1 cellular context compared by ENCODE assay signal in the genomic region with DNA sequence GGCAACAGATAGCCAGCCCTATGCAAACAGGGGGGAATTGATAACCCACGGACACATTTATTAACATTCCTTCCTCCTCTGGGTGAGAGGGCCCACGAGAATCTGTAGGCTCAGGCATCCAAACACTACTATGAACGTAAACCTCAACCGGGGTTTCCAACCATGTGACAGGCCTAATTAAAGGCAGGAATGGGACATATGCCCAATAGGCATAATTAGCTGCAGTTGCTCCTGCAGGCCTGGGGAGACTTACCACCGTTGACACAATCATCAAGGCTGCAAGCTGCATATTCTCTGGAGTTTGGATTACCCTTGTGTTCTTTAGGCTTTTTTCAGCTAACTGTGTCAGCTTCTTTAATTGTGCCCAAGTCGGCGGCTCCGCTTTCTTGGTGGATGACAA.
TF ChIP-seq lines count a peak whose summit lies in the region.

No MANE protein-coding gene starts in this region.

TF ChIP-seq in GM23338, 12 proteins besides CTCF, POLR2A, EP300 and RAD21:
- TF ChIP-seq, protein P1, sequence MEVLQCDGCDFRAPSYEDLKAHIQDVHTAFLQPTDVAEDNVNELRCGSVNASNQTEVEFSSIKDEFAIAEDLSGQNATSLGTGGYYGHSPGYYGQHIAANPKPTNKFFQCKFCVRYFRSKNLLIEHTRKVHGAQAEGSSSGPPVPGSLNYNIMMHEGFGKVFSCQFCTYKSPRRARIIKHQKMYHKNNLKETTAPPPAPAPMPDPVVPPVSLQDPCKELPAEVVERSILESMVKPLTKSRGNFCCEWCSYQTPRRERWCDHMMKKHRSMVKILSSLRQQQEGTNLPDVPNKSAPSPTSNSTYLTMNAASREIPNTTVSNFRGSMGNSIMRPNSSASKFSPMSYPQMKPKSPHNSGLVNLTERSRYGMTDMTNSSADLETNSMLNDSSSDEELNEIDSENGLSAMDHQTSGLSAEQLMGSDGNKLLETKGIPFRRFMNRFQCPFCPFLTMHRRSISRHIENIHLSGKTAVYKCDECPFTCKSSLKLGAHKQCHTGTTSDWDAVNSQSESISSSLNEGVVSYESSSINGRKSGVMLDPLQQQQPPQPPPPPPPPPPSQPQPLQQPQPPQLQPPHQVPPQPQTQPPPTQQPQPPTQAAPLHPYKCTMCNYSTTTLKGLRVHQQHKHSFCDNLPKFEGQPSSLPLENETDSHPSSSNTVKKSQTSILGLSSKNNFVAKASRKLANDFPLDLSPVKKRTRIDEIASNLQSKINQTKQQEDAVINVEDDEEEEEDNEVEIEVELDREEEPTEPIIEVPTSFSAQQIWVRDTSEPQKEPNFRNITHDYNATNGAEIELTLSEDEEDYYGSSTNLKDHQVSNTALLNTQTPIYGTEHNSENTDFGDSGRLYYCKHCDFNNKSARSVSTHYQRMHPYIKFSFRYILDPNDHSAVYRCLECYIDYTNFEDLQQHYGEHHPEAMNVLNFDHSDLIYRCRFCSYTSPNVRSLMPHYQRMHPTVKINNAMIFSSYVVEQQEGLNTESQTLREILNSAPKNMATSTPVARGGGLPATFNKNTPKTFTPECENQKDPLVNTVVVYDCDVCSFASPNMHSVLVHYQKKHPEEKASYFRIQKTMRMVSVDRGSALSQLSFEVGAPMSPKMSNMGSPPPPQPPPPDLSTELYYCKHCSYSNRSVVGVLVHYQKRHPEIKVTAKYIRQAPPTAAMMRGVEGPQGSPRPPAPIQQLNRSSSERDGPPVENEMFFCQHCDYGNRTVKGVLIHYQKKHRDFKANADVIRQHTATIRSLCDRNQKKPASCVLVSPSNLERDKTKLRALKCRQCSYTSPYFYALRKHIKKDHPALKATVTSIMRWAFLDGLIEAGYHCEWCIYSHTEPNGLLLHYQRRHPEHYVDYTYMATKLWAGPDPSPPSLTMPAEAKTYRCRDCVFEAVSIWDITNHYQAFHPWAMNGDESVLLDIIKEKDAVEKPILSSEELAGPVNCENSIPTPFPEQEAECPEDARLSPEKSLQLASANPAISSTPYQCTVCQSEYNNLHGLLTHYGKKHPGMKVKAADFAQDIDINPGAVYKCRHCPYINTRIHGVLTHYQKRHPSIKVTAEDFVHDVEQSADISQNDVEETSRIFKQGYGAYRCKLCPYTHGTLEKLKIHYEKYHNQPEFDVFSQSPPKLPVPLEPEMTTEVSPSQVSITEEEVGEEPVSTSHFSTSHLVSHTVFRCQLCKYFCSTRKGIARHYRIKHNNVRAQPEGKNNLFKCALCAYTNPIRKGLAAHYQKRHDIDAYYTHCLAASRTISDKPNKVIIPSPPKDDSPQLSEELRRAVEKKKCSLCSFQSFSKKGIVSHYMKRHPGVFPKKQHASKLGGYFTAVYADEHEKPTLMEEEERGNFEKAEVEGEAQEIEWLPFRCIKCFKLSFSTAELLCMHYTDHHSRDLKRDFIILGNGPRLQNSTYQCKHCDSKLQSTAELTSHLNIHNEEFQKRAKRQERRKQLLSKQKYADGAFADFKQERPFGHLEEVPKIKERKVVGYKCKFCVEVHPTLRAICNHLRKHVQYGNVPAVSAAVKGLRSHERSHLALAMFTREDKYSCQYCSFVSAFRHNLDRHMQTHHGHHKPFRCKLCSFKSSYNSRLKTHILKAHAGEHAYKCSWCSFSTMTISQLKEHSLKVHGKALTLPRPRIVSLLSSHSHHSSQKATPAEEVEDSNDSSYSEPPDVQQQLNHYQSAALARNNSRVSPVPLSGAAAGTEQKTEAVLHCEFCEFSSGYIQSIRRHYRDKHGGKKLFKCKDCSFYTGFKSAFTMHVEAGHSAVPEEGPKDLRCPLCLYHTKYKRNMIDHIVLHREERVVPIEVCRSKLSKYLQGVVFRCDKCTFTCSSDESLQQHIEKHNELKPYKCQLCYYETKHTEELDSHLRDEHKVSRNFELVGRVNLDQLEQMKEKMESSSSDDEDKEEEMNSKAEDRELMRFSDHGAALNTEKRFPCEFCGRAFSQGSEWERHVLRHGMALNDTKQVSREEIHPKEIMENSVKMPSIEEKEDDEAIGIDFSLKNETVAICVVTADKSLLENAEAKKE (CRISPR knock-in tag; IDR thresholded peaks at IDR 0.05): no peak
- TF ChIP-seq JUNB (IDR thresholded peaks at IDR 0.05; ENCODE audit: unreplicated experiment) (no peak), POLR2AphosphoS5 (IDR thresholded peaks at IDR 0.05; ENCODE audit: low read depth) (no peak), STAT1 (IDR thresholded peaks at IDR 0.05; ENCODE audit: unreplicated experiment) (no peak), NANOG (IDR thresholded peaks at IDR 0.05; ENCODE audit: borderline replicate concordance) (no peak), EZH2 (IDR thresholded peaks at IDR 0.05; ENCODE audit: low read depth, unreplicated experiment) (no peak), EZH2phosphoT487 (IDR thresholded peaks at IDR 0.05; ENCODE audit: unreplicated experiment) (no peak), ZNF114 (CRISPR knock-in tag; IDR thresholded peaks at IDR 0.05) (no peak), CREB1 (CRISPR knock-in tag; IDR thresholded peaks at IDR 0.05; ENCODE audit: low read depth) (no peak), ZNF331 (CRISPR knock-in tag; IDR thresholded peaks at IDR 0.05; ENCODE audit: low read depth) (no peak), REST (IDR thresholded peaks at IDR 0.05; ENCODE audit: unreplicated experiment) (no peak)
- TF ChIP-seq, protein P2, sequence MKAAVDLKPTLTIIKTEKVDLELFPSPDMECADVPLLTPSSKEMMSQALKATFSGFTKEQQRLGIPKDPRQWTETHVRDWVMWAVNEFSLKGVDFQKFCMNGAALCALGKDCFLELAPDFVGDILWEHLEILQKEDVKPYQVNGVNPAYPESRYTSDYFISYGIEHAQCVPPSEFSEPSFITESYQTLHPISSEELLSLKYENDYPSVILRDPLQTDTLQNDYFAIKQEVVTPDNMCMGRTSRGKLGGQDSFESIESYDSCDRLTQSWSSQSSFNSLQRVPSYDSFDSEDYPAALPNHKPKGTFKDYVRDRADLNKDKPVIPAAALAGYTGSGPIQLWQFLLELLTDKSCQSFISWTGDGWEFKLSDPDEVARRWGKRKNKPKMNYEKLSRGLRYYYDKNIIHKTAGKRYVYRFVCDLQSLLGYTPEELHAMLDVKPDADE (IDR thresholded peaks at IDR 0.05): no peak
